In the genomic region with DNA sequence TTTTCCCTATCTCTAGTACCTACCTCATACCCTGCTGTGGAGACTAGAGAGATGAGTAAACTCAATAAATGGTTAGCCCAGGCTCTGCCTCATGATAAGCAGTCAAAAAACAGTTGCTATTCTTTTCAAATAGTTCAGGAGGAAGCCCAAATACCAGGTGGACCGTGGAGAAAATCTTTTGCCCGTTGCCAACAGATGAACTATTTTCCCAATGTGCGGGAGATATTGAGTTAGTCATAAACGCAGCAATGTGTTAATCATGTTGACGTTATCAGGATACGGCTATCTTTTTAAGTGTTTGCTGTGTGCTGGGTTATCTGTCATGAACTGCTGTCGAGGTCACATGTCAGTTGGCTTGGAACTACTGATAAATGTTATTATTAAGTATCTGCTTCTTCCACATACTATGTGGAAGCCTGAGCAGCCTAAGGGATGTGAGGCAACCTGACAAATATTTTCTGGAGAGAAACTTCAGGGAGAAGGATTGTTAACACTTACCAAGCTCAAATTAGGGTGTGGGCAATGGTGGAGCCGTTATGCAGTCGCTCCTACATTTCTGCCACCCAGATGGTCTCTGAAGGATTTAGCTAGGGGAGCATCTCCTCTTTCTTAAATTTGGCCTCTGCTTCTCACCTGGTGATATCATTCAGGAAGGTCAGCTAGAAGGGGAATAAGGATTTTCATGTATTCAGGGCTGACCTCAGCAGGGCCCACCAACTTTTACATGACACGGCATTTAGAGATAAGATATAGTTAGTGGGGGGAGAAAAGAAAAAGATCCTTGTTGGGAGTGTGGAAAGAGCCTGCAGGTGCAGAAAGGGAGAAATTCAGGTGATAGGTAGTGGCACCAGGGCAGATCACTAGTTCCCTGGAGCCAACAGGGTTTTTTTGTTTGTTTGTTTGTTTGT, we compare ENCODE assay signal across 22 cellular contexts. TPM values are rescaled to one million over a fixed set of nuclear protein-coding genes. Genes with fewer than 3 reads are reported as not detected.
DNase-seq lines count a peak whose midpoint lies in the region; ATAC-seq, FAIRE-seq and TF ChIP-seq lines count a peak whose summit lies in the region.
"Had no signal": no experiment of that assay in that cellular context is flagged by ENCODE, and none has a peak within 500 bp of the region (broad histone marks: within the 10 kb centered on the region; RNA-seq: fewer than 3 reads in every experiment).

No MANE protein-coding gene starts in this region.

- no peak overlapping the region for H3K4ac ChIP-seq in mesendoderm (ENCODE audit: low read depth, low read length)

- H2BK15ac ChIP-seq in mesendoderm (replicated peaks; ENCODE audit: low read depth) = no peak overlapping the region

- H4K8ac ChIP-seq in mesendoderm (ENCODE audit: low read depth, low read length) = peak overlapping the region; percentile 56

- no peak overlapping the region for H2AK5ac ChIP-seq in mesendoderm (ENCODE audit: low read length)

- H2BK5ac ChIP-seq in mesendoderm (ENCODE audit: low read length) = no peak overlapping the region

- DNase-seq in DMS53 (lab: John Stamatoyannopoulos, UW) = peak; percentile 51
- DNase-seq in RWPE2 (ENCODE audit: low spot score) = no peak
- peak; percentile 94 for DNase-seq in endothelial cell of umbilical vein (ENCODE audit: low read depth, low spot score)
- peak; percentile 10 for DNase-seq in mesendoderm
- DNase-seq in H54 (ENCODE audit: insufficient read length, low spot score) = no peak
- no peak for DNase-seq in germinal center (ENCODE audit: low spot score)
- DNase-seq: activated CD4-positive, alpha-beta T cell treated with anti-CD3 and anti-CD28 coated beads, Interleukin-2, amount 10 ng/mL, durations not matched to agents 24 days and 14 days; activated gamma-delta T cell; H9; Karpas-422; NCI-H1105 treated with DMSO at 0.1 percent for 48 hours; NCI-H748 treated with DMSO at 0.1 percent for 48 hours; ovary; stimulated activated CD4-positive, alpha-beta T cell treated with anti-CD3 and anti-CD28 coated beads, Interleukin-4, amount 100 ng/mL, for 1 hour had no signal

- POLR2A ChIA-PET in endothelial cell of umbilical vein (lab: Charles Lee) = no interaction called here

- H3K56ac ChIP-seq in mesendoderm (ENCODE audit: low read length) = no peak overlapping the region

- H3K79me2 ChIP-seq in endothelial cell of umbilical vein (ENCODE audit: control insufficient read depth, insufficient read depth, low read length) (no peaks in the 10 kb centered on the region), mesendoderm (ENCODE audit: control insufficient read depth, insufficient read depth, low read length) (no peaks in the 10 kb centered on the region)

- no peak overlapping the region for H2AFZ ChIP-seq in endothelial cell of umbilical vein (ENCODE audit: low read depth, low read length)

- TF ChIP-seq POLR2A in endothelial cell of umbilical vein (IDR thresholded peaks at IDR 0.05; ENCODE audit: low read depth, low read length) (peak; percentile 22), H54 (IDR thresholded peaks at IDR 0.05; ENCODE audit: low read depth, low read length) (no peak)

- no CpG with 5 or more reads among the region's 10 CpGs for WGBS in mesendoderm (ENCODE audit: extremely low coverage, insufficient coverage, low lambda C conversion rate)

- H3K4me1 ChIP-seq in RWPE2 (ENCODE audit: insufficient read depth, poor library complexity, severe bottlenecking) = no peaks in the 10 kb centered on the region
- H3K4me1 ChIP-seq in endothelial cell of umbilical vein (ENCODE audit: control insufficient read depth, extremely low read depth, insufficient read depth, low read length) = peaks cover 5% of the 10 kb centered on the region
- no peaks in the 10 kb centered on the region for H3K4me1 ChIP-seq in mesendoderm (ENCODE audit: control insufficient read depth, low read depth, low read length)

- H3K4me3 ChIP-seq in RWPE2 (ENCODE audit: severe bottlenecking) (no peak overlapping the region), endothelial cell of umbilical vein (replicated peaks in 1 of 3; ENCODE audit: insufficient read depth in 1 of 3, low read depth in 1 of 3, low read length in 3 of 3) (no peak overlapping the region), mesendoderm (ENCODE audit: low read length) (no peak overlapping the region)
- H3K4me3 ChIP-seq: ovary, SK-N-MC had no signal

- no peak overlapping the region for H3K23ac ChIP-seq in mesendoderm (ENCODE audit: low read length)

- H4K20me1 ChIP-seq in endothelial cell of umbilical vein (replicated peaks; ENCODE audit: control insufficient read depth, extremely low read depth, insufficient read depth, low read length) = no peaks in the 10 kb centered on the region

- H3K4me2 ChIP-seq in endothelial cell of umbilical vein (ENCODE audit: insufficient read depth, low read length) (peak overlapping the region; percentile 11), mesendoderm (ENCODE audit: low read length) (no peak overlapping the region)

- no peak overlapping the region for H3K27ac ChIP-seq in RWPE2 (ENCODE audit: poor library complexity, severe bottlenecking)
- H3K27ac ChIP-seq in endothelial cell of umbilical vein (ENCODE audit: insufficient read depth, low read depth, low read length) = no peak overlapping the region
- no peak overlapping the region for H3K27ac ChIP-seq in mesendoderm (ENCODE audit: low read depth, low read length)
- H3K27ac ChIP-seq: ovary, SK-N-MC had no signal

- H3K27me3 ChIP-seq in RWPE2 (ENCODE audit: insufficient read depth, poor library complexity, severe bottlenecking) (peaks cover 2% of the 10 kb centered on the region), endothelial cell of umbilical vein (ENCODE audit: control insufficient read depth in 2 of 2, insufficient read depth in 2 of 2, low read length in 2 of 2) (peaks cover 5 to 30% of the 10 kb centered on the region in 2 experiments), mesendoderm (ENCODE audit: insufficient read depth, low read length, poor library complexity) (no peaks in the 10 kb centered on the region)
- H3K27me3 ChIP-seq: ovary had no signal

- dilution Hi-C loops in endothelial cell of umbilical vein (cut with MboI; ENCODE audit: extremely low pct_ligation_motif_present, low sequenced_read_pairs) = no loop called here

- no peak overlapping the region for H2BK120ac ChIP-seq in mesendoderm (ENCODE audit: low read depth, low read length)

- no peaks in the 10 kb centered on the region for H3K79me1 ChIP-seq in mesendoderm (ENCODE audit: low read length)

- H3K36me3 ChIP-seq in RWPE2 (ENCODE audit: low read depth) (no peaks in the 10 kb centered on the region), endothelial cell of umbilical vein (ENCODE audit: control insufficient read depth in 2 of 2, extremely low read depth in 1 of 2, insufficient read depth in 2 of 2, low read length in 2 of 2) (no peaks in the 10 kb centered on the region), mesendoderm (ENCODE audit: control insufficient read depth, insufficient read depth, low read length) (no peaks in the 10 kb centered on the region)
- H3K36me3 ChIP-seq: ovary had no signal

- BruUV-seq in endothelial cell of umbilical vein (replicated peaks; lab: Mats Ljungman, UMichigan) = no TSS peak

- CTCF ChIA-PET in endothelial cell of umbilical vein (lab: Charles Lee) = interaction anchor here (1.0 kb wide), 2 partner anchors 31 to 43 kb away, joined by 3 read pairs; no protein-coding TSS in a partner anchor

- intact Hi-C loops in endothelial cell of umbilical vein (cut with micrococcal nuclease) = no loop called here

- ATAC-seq in RWPE2 (ENCODE audit: low read depth) = peak; percentile 12; the same call in 1 of the 3 replicates
- ATAC-seq in GM19395 (IDR thresholded peaks at IDR 0.05; ENCODE audit: unreplicated experiment) = no peak
- ATAC-seq in HG02938 (IDR thresholded peaks at IDR 0.05; ENCODE audit: unreplicated experiment) = no peak

- H4K5ac ChIP-seq in mesendoderm (ENCODE audit: low read length) = no peak overlapping the region

- peak; percentile 64 for FAIRE-seq in endothelial cell of umbilical vein (lab: Jason Lieb, UNC)
- no peak for FAIRE-seq in H54 (lab: Jason Lieb, UNC)
- FAIRE-seq: frontal cortex had no signal

- no peaks in the 10 kb centered on the region for H3K9me3 ChIP-seq in RWPE2 (ENCODE audit: severe bottlenecking)
- no peaks in the 10 kb centered on the region for H3K9me3 ChIP-seq in endothelial cell of umbilical vein (replicated peaks; ENCODE audit: control insufficient read depth, insufficient read depth, low read length)
- H3K9me3 ChIP-seq: ovary had no signal

- TF ChIP-seq CTCF in RWPE2 (IDR thresholded peaks at IDR 0.05; ENCODE audit: poor library complexity, severe bottlenecking) (no peak), endothelial cell of umbilical vein (IDR thresholded peaks at IDR 0.05; ENCODE audit: extremely low read depth in 1 of 2, insufficient read depth in 1 of 2, low read depth in 1 of 2, low read length in 2 of 2) (no peak)

- H3K9ac ChIP-seq in endothelial cell of umbilical vein (replicated peaks; ENCODE audit: extremely low read depth, insufficient read depth, low read length) (no peak overlapping the region), mesendoderm (ENCODE audit: low read length) (no peak overlapping the region)

- H3K9me1 ChIP-seq in endothelial cell of umbilical vein (replicated peaks; ENCODE audit: control insufficient read depth, extremely low read depth, insufficient read depth, low read length) = no peaks in the 10 kb centered on the region

- H3K18ac ChIP-seq in mesendoderm (ENCODE audit: low read length) = no peak overlapping the region

RNA-seq across cellular contexts. Expression of gene SLC26A3, which starts 33.5 kb away (rescaled TPM):
- not detected in 2 replicates for total RNA-seq in endothelial cell of umbilical vein
- not detected in 2 replicates for polyA plus RNA-seq in endothelial cell of umbilical vein
- polyA plus RNA-seq in endothelial cell of umbilical vein (2011; cell fraction: cytosol; rRNA removed) = not detected in 2 replicates
- polyA plus RNA-seq in endothelial cell of umbilical vein (2011; cell fraction: nucleus; rRNA removed) = not detected in 2 replicates
- polyA plus RNA-seq in endothelial cell of umbilical vein (2012) = not detected in 2 replicates
- polyA minus RNA-seq in endothelial cell of umbilical vein = not detected in 2 replicates
- polyA minus RNA-seq in endothelial cell of umbilical vein (2011; cell fraction: cytosol; rRNA and poly(A)+ RNA removed) = not detected
- polyA minus RNA-seq in endothelial cell of umbilical vein (2011; cell fraction: nucleus; rRNA and poly(A)+ RNA removed) = not detected in 2 replicates
- polyA plus RNA-seq in mesendoderm (2013, experiment 1 of 2) = not detected
- not detected for polyA plus RNA-seq in mesendoderm (2013, experiment 2 of 2)
- total RNA-seq: activated CD4-positive, alpha-beta T cell treated with anti-CD3 and anti-CD28 coated beads, Interleukin-2, amount 10 ng/mL, durations not matched to agents 24 days and 14 days; chondrocyte; frontal cortex; H9; OCI-LY7; skeletal muscle tissue; urinary bladder had no signal

RNA-seq across cellular contexts. Expression of gene DLD, which starts 54.5 kb away (rescaled TPM):
- 61.7 and 77.4 TPM in 2 replicates for total RNA-seq in endothelial cell of umbilical vein
- polyA plus RNA-seq in endothelial cell of umbilical vein = 72.0 and 95.0 TPM in 2 replicates
- 79.7 and 92.1 TPM in 2 replicates for polyA plus RNA-seq in endothelial cell of umbilical vein (2011; cell fraction: cytosol; rRNA removed)
- 100 and 125 TPM in 2 replicates for polyA plus RNA-seq in endothelial cell of umbilical vein (2011; cell fraction: nucleus; rRNA removed)
- polyA plus RNA-seq in endothelial cell of umbilical vein (2012) = 96.5 and 122 TPM in 2 replicates
- 68.4 and 81.1 TPM in 2 replicates for polyA minus RNA-seq in endothelial cell of umbilical vein
- 39.4 TPM for polyA minus RNA-seq in endothelial cell of umbilical vein (2011; cell fraction: cytosol; rRNA and poly(A)+ RNA removed)
- polyA minus RNA-seq in endothelial cell of umbilical vein (2011; cell fraction: nucleus; rRNA and poly(A)+ RNA removed) = 35.9 and 48.0 TPM in 2 replicates
- 99.0 TPM for polyA plus RNA-seq in mesendoderm (2013, experiment 1 of 2)
- polyA plus RNA-seq in mesendoderm (2013, experiment 2 of 2) = 101 TPM

Comparison
In these comparisons a context has a peak if more than half of its experiments do, and no peak if none do; other contexts are left out.
1. DNase-seq: peak in DMS53 (single experiment), endothelial cell of umbilical vein (single experiment) and mesendoderm (single experiment); none in RWPE2 (single experiment), H54 (single experiment) and germinal center (single experiment).